Comparison of ENCODE assay signal across 8 cellular contexts in the genomic region with DNA sequence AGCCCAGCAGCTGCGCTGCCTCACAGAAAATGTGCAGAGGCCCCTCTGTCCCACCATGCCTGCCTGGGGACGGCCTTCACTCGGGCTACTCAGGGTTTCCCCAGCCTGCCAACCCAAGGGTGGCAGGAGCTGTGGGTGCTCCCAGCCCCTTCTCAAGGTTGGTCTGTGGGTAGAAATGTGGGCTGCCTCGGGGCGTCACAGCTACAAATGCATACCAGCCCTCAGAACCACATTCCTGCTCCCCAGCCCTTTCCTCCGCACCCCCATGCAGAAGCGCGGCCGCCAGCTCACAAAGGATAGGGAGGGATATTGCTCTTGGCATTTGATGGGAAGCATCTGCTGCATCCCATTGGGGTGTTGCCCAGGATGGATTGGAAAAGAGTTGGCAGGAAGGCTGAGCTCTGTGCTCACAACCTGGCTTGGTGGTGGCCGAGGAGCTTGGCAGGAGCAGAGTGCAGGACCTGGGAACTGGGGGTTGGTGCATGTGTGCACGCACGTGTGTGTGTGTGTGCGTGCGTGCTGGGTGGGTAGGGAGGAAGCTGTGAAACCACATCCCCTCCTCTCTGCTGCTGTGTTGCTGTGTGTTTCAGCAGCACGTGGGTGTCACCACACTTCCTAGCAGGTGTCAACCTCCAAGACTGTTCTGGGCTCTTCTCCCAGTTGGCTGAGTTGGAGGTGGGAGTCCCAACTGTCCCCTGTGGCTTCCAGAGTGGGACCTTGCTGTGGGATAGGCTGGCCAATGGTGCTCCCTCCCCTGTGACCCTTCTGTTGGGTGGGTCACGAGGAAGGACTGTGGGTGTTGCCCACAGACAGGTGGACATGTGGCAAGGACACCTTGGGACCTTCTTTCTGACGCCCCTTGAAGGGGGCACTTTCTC.
A peak's percentile ranks its signal among the peaks of the same experiment; 100 is the strongest.
DNase-seq lines count a peak whose midpoint lies in the region; ATAC-seq, FAIRE-seq and TF ChIP-seq lines count a peak whose summit lies in the region.

No MANE protein-coding gene starts in this region.

- no peaks in the 10 kb centered on the region for H3K27me3 ChIP-seq in K562 (ENCODE audit: control insufficient read depth in 2 of 2, insufficient read depth in 2 of 2, low read length in 2 of 2)
- H3K27me3 ChIP-seq in mesenchymal stem cell (ENCODE audit: control insufficient read depth in 1 of 2, insufficient read depth in 1 of 2, low read length in 2 of 2): no peaks in the 10 kb centered on the region

- no peaks in the 10 kb centered on the region for H3K27me3 Mint-ChIP-seq in T-helper 17 cell

- peak; percentile 35 for ATAC-seq in HG02852 (IDR thresholded peaks at IDR 0.05; ENCODE audit: unreplicated experiment)
- peak; percentile 73 for ATAC-seq in T-helper 17 cell
- peak; percentile 10; the same call in 2 of the 3 replicates for ATAC-seq in K562
- peak; percentile 58 for ATAC-seq in stimulated activated naive CD8-positive, alpha-beta T cell treated with anti-CD3 and anti-CD28 coated beads, Interleukin-15, Interleukin-2, amounts not matched to agents 100 U/mL and 50 U/mL, for 24 hours

- H3K4me3 ChIP-seq in K562: no peak overlapping the region
- peak overlapping the region in 1 of 2 experiments; percentile 24 for H3K4me3 ChIP-seq in mesenchymal stem cell (ENCODE audit: insufficient read depth in 1 of 2, low read depth in 1 of 2, low read length in 2 of 2)

- H4K91ac ChIP-seq in mesenchymal stem cell (ENCODE audit: low read length): peak overlapping the region; percentile 64

- no peak for TF ChIP-seq RAD21 in K562 (CRISPR knock-in tag; conservative IDR thresholded peaks at IDR 0.05 in 1 of 2, IDR thresholded peaks at IDR 0.05 in 1 of 2)

- H3K27ac Mint-ChIP-seq in T-helper 17 cell: peak overlapping the region; percentile 99

- intact Hi-C loops in K562 (cut with micrococcal nuclease): no loop called here

- peak overlapping the region; percentile 57 to 76 for H3K4ac ChIP-seq in mesenchymal stem cell (ENCODE audit: low read depth in 1 of 2, low read length in 2 of 2)

- H2BK12ac ChIP-seq in mesenchymal stem cell (ENCODE audit: low read length in 2 of 2): peak overlapping the region; percentile 38 to 94

- H3K79me1 ChIP-seq in mesenchymal stem cell (replicated peaks; ENCODE audit: low read length, poor library complexity, severe bottlenecking): peaks cover 25% of the 10 kb centered on the region

- POLR2A ChIA-PET in K562 (lab: Yijun Ruan, JAX): interaction anchor here (0.9 to 1.3 kb wide), 2 partner anchors 16 to 92 kb away, joined by 3 to 8 read pairs; no protein-coding TSS in a partner anchor

- no peak for TF ChIP-seq EP300 in K562 (IDR thresholded peaks at IDR 0.05; ENCODE audit: low read length)

- H4K8ac ChIP-seq in mesenchymal stem cell (ENCODE audit: low read length): peak overlapping the region; percentile 85

- in situ Hi-C loops in K562 (cut with MboI): no loop called here

- H2AFZ ChIP-seq in K562 (ENCODE audit: low read depth, low read length) (no peak overlapping the region), mesenchymal stem cell (ENCODE audit: low read depth, low read length) (no peak overlapping the region)

- no peaks in the 10 kb centered on the region for H3K9me3 ChIP-seq in T-helper 17 cell (ENCODE audit: control insufficient read depth, low read length, poor library complexity, severe bottlenecking)
- H3K9me3 ChIP-seq in K562 (replicated peaks; ENCODE audit: control insufficient read depth, insufficient read depth, low read depth, low read length): no peaks in the 10 kb centered on the region
- no peaks in the 10 kb centered on the region for H3K9me3 ChIP-seq in mesenchymal stem cell (ENCODE audit: control insufficient read depth, low read length)

- peak overlapping the region; percentile 17 to 76; a peak in 2 of 4 replicates for H3K9ac ChIP-seq in K562 (ENCODE audit: insufficient read depth in 1 of 2, low read depth in 2 of 2, low read length in 2 of 2)
- peak overlapping the region; percentile 66 for H3K9ac ChIP-seq in mesenchymal stem cell (ENCODE audit: low read length)

- peak; percentile 67 for TF ChIP-seq POLR2A in GM12891 (IDR thresholded peaks at IDR 0.05; ENCODE audit: low read depth, low read length)
- TF ChIP-seq POLR2A in K562 (conservative IDR thresholded peaks at IDR 0.05): no peak

- no TSS peak for BruUV-seq in K562 (replicated peaks; lab: Mats Ljungman, UMichigan)

- H3K36me3 ChIP-seq in K562 (ENCODE audit: control insufficient read depth, insufficient read depth, low read length): no peaks in the 10 kb centered on the region
- H3K36me3 ChIP-seq in mesenchymal stem cell (ENCODE audit: control insufficient read depth in 1 of 2, insufficient read depth in 2 of 2, low read depth in 1 of 2, low read length in 2 of 2): peaks cover 8 to 32% of the 10 kb centered on the region in 2 experiments

- H3K4me1 ChIP-seq in K562 (replicated peaks in 1 of 2; ENCODE audit: control insufficient read depth in 2 of 2, insufficient read depth in 2 of 2, low read length in 2 of 2) (peaks cover 56 to 60% of the 10 kb centered on the region in 2 experiments), mesenchymal stem cell (ENCODE audit: control insufficient read depth, insufficient read depth, low read depth, low read length) (peaks cover 55% of the 10 kb centered on the region)

- H3K4me3 Mint-ChIP-seq in T-helper 17 cell: peak overlapping the region; percentile 93

- H3K23ac ChIP-seq in mesenchymal stem cell (ENCODE audit: low read length in 2 of 2): peak overlapping the region in 1 of 2 experiments; percentile 35

- peaks cover 14% of the 10 kb centered on the region for H4K20me1 ChIP-seq in K562 (replicated peaks; ENCODE audit: control insufficient read depth, insufficient read depth, low read length)

- peak overlapping the region; percentile 78 to 89 for H3K18ac ChIP-seq in mesenchymal stem cell (ENCODE audit: low read depth in 1 of 2, low read length in 2 of 2)

- H2BK120ac ChIP-seq in mesenchymal stem cell (ENCODE audit: low read depth, low read length): peak overlapping the region; percentile 11

- DNase-seq in GM12891 (ENCODE audit: insufficient read length, low spot score) (no peak), T-helper 17 cell (peak; percentile 62 to 80 (median 70)), K562 (ENCODE audit: extremely low read depth in 1 of 4, low spot score in 3 of 4) (no peak), mesenchymal stem cell (no peak), NCI-H187 (lab: John Stamatoyannopoulos, UW) (no peak), NCI-H748 (lab: John Stamatoyannopoulos, UW; ENCODE audit: unreplicated experiment) (no peak)
- DNase-seq in stimulated activated naive CD8-positive, alpha-beta T cell treated with anti-CD3 and anti-CD28 coated beads, Interleukin-15, Interleukin-2, amounts not matched to agents 100 U/mL and 50 U/mL, for 24 hours: peak; percentile 83

- H2BK15ac ChIP-seq in mesenchymal stem cell (ENCODE audit: low read depth, poor library complexity, severe bottlenecking): no peak overlapping the region

- H3K14ac ChIP-seq in mesenchymal stem cell (ENCODE audit: low read length in 2 of 2): peak overlapping the region in 1 of 2 experiments; percentile 78

- no peaks in the 10 kb centered on the region for H3K36me3 Mint-ChIP-seq in T-helper 17 cell (ENCODE audit: low read depth)

- FAIRE-seq in GM12891 (lab: Jason Lieb, UNC) (peak; percentile 100), K562 (lab: Jason Lieb, UNC) (no peak)

- CTCF ChIA-PET in K562 (lab: Yijun Ruan, JAX; ENCODE audit: low intra/inter-chr PET ratio): no interaction called here

- H3K9me1 ChIP-seq in K562 (ENCODE audit: control insufficient read depth, insufficient read depth, low read length): peaks cover 3% of the 10 kb centered on the region

- H3K4me1 Mint-ChIP-seq in T-helper 17 cell: peaks cover 78% of the 10 kb centered on the region

- H3K4me2 ChIP-seq in K562 (ENCODE audit: insufficient read depth, low read length): peak overlapping the region; percentile 61
- H3K4me2 ChIP-seq in mesenchymal stem cell (ENCODE audit: low read length, poor library complexity, severe bottlenecking): no peak overlapping the region

- 62% methylated on average over 12 of the region's 17 CpGs for WGBS in K562 (ENCODE audit: insufficient coverage, low coverage, missing lambda C conversion rate)
- 80% methylated on average over 13 of the region's 17 CpGs for WGBS in mesenchymal stem cell

- peak overlapping the region; percentile 44 for H3K27ac ChIP-seq in K562 (ENCODE audit: extremely low read depth, low read depth, low read length)
- H3K27ac ChIP-seq in mesenchymal stem cell (ENCODE audit: low read length, poor library complexity, severe bottlenecking): no peak overlapping the region

- no peak overlapping the region for H2BK5ac ChIP-seq in mesenchymal stem cell (ENCODE audit: low read depth, low read length, poor library complexity, severe bottlenecking)

- TF ChIP-seq CTCF in K562 (IDR thresholded peaks at IDR 0.05 in 2 of 3, conservative IDR thresholded peaks at IDR 0.05 in 1 of 3; ENCODE audit: insufficient read depth in 2 of 3, low read depth in 1 of 3, low read length in 3 of 3): no peak

- H2AK5ac ChIP-seq in mesenchymal stem cell (ENCODE audit: low read length, severe bottlenecking): no peak overlapping the region

- peaks cover 59% of the 10 kb centered on the region for H3K79me2 ChIP-seq in K562 (ENCODE audit: control insufficient read depth, insufficient read depth, low read length)

TF ChIP-seq in GM12891, 5 proteins besides CTCF, POLR2A, EP300 and RAD21:
- TF ChIP-seq POLR2AphosphoS5 (IDR thresholded peaks at IDR 0.05; ENCODE audit: low read depth, low read length) (0 out of 2 replicates have a peak, but pooled peaks have one; percentile 48), TAF1 (IDR thresholded peaks at IDR 0.05; ENCODE audit: low read depth, low read length) (0 out of 2 replicates have a peak, but pooled peaks have one; percentile 7), PAX5 (IDR thresholded peaks at IDR 0.05; ENCODE audit: insufficient read depth, low read length, severe bottlenecking) (peak; percentile 18), POU2F2 (IDR thresholded peaks at IDR 0.05; ENCODE audit: low read depth, low read length) (peak; percentile 68), SPI1 (IDR thresholded peaks at IDR 0.05; ENCODE audit: low read depth, low read length) (peak; percentile 76)

TF ChIP-seq in K562, 482 proteins besides CTCF, POLR2A, EP300 and RAD21 (continues in another document):
- TF ChIP-seq ZNF696 (CRISPR knock-in tag; conservative IDR thresholded peaks at IDR 0.05) (no peak), EGR1 (conservative IDR thresholded peaks at IDR 0.05) (0 out of 2 replicates have a peak, but pooled peaks have one; percentile 17), FOXK2 (conservative IDR thresholded peaks at IDR 0.05 in 1 of 2, IDR thresholded peaks at IDR 0.05 in 1 of 2; ENCODE audit: low read depth in 2 of 2) (0 out of 4 replicates have a peak, but pooled peaks of 1 of the 2 experiments have one; percentile 16), ETV1 (tag; conservative IDR thresholded peaks at IDR 0.05; ENCODE audit: low read depth) (peak; percentile 69), MYC (IDR thresholded peaks at IDR 0.05; ENCODE audit: low read depth, low read length) (peak; percentile 34; the same call in 1 of the 2 replicates), MYC (CRISPR knock-in tag; IDR thresholded peaks at IDR 0.05; ENCODE audit: borderline replicate concordance, low read depth) (no peak)

Comparison
In these comparisons a context has a peak if more than half of its experiments do, and no peak if none do; other contexts are left out.
1. DNase-seq: peak in T-helper 17 cell (3 of 3) and stimulated activated naive CD8-positive, alpha-beta T cell treated with anti-CD3 and anti-CD28 coated beads, Interleukin-15, Interleukin-2, amounts not matched to agents 100 U/mL and 50 U/mL, for 24 hours (single experiment); none in GM12891 (single experiment), K562 (0 of 4), mesenchymal stem cell (single experiment), NCI-H187 (0 of 2) and NCI-H748 (single experiment).
2. ATAC-seq: peak in every context shown above with its lines; median percentile 73 in T-helper 17 cell; 58 in stimulated activated naive CD8-positive, alpha-beta T cell treated with anti-CD3 and anti-CD28 coated beads, Interleukin-15, Interleukin-2, amounts not matched to agents 100 U/mL and 50 U/mL, for 24 hours; 35 in HG02852; 10 in K562.